In genomic region chr18:15198116-15198389, GRCh38 we compare ENCODE assay signal across 20 cellular contexts.
DNase-seq lines count a peak whose midpoint lies in the region; TF ChIP-seq lines count a peak whose summit lies in the region.
"Had no signal": no experiment of that assay in that cellular context is flagged by ENCODE, and none has a peak within 500 bp of the region (broad histone marks: within the 10 kb centered on the region; RNA-seq: fewer than 3 reads in every experiment).

No MANE protein-coding gene starts in this region.

- H3K27me3 Mint-ChIP-seq in endodermal cell (ENCODE audit: insufficient read depth), result no peaks in the 10 kb centered on the region

- H3K9me3 ChIP-seq in endodermal cell (ENCODE audit: control insufficient read depth, low read length), result peaks cover 32% of the 10 kb centered on the region
- H3K9me3 ChIP-seq: colonic mucosa had no signal

- no peaks in the 10 kb centered on the region for H3K27me3 ChIP-seq in endodermal cell (ENCODE audit: control insufficient read depth, insufficient read depth, low read length, poor library complexity, severe bottlenecking)

- DNase-seq in NCI-H748 (lab: John Stamatoyannopoulos, UW; ENCODE audit: unreplicated experiment) (peak; percentile 65), NCI-H748 treated with DMSO at 0.1 percent for 48 hours (lab: John Stamatoyannopoulos, UW) (no peak), LNCaP clone FGC (ENCODE audit: low read depth) (no peak), globus pallidus (ENCODE audit: low spot score) (peak; percentile 7), superior temporal gyrus (ENCODE audit: extremely low spot score) (peak; percentile 8), endodermal cell (no peak), cerebellum (ENCODE audit: low spot score) (no peak)
- no peak for DNase-seq in activated CD8-positive, alpha-beta memory T cell treated with anti-CD3 and anti-CD28 coated beads, Interleukin-2, amount 50 U/mL, for 48 hours
- DNase-seq: activated CD4-positive, alpha-beta memory T cell treated with anti-CD3 and anti-CD28 coated beads, Interleukin-2, amount 10 ng/mL, durations not matched to agents 7 days and 5 days; amniotic stem cell; CD4-positive, alpha-beta T cell; colonic mucosa; GOT3; islet precursor cell; KBM-7; NCI-H1092; NCI-H2107; stimulated activated CD4-positive, alpha-beta T cell treated with anti-CD3 and anti-CD28 coated beads, Interleukin-2, amount 100 ng/mL, for 48 hours; tibial artery had no signal

- 89 to 93% methylated on average over 12 to 30 of the region's 30 CpGs for WGBS in endodermal cell (ENCODE audit: insufficient coverage in 1 of 2, insufficient read length in 1 of 2), 2 experiments

- peaks cover 2% of the 10 kb centered on the region for H3K36me3 Mint-ChIP-seq in endodermal cell (ENCODE audit: low read depth)

- H3K4me1 ChIP-seq in endodermal cell (ENCODE audit: control insufficient read depth, insufficient read depth, low read length), result no peaks in the 10 kb centered on the region
- H3K4me1 ChIP-seq: colonic mucosa had no signal

- H3K36me3 ChIP-seq in endodermal cell (ENCODE audit: control insufficient read depth, insufficient read depth, low read length), result no peaks in the 10 kb centered on the region
- H3K36me3 ChIP-seq: colonic mucosa, tibial artery had no signal

- TF ChIP-seq CTCF in LNCaP clone FGC (IDR thresholded peaks at IDR 0.05; ENCODE audit: control insufficient read depth, extremely low read depth, insufficient read depth) (no peak), endodermal cell (conservative IDR thresholded peaks at IDR 0.05) (no peak)

- H3K4me3 ChIP-seq in LNCaP clone FGC (ENCODE audit: low read depth, low read length) (peak overlapping the region; percentile 39), endodermal cell (ENCODE audit: low read length) (no peak overlapping the region)
- H3K4me3 ChIP-seq: colonic mucosa had no signal

- H3K9ac ChIP-seq in endodermal cell (ENCODE audit: extremely low read depth, low read length, poor library complexity, severe bottlenecking), result no peak overlapping the region

- H3K4me3 Mint-ChIP-seq in endodermal cell, result no peak overlapping the region
- H3K4me3 Mint-ChIP-seq: activated CD4-positive, alpha-beta memory T cell treated with anti-CD3 and anti-CD28 coated beads, Interleukin-2, amount 10 ng/mL, durations not matched to agents 7 days and 5 days; activated T-helper 1 cell treated with anti-CD3 and anti-CD28 coated beads, Interleukin-12 subunit alpha, Interleukin-12 subunit beta, Interleukin-2, Interleukin-4 antibody, amounts not matched to agents 30 ng/mL and 10 ng/mL and 1 ng/mL, durations not matched to agents 14 hours and 24 hours and 36 hours; CD4-positive, alpha-beta T cell had no signal

- no peaks in the 10 kb centered on the region for H3K4me1 Mint-ChIP-seq in endodermal cell
- H3K4me1 Mint-ChIP-seq: activated CD4-positive, alpha-beta memory T cell treated with anti-CD3 and anti-CD28 coated beads, Interleukin-2, amount 10 ng/mL, durations not matched to agents 7 days and 5 days had no signal

- H3K9me3 Mint-ChIP-seq in endodermal cell, result peaks cover 49% of the 10 kb centered on the region
- H3K9me3 Mint-ChIP-seq: activated CD4-positive, alpha-beta memory T cell treated with anti-CD3 and anti-CD28 coated beads, Interleukin-2, amount 10 ng/mL, durations not matched to agents 7 days and 5 days; CD4-positive, alpha-beta T cell had no signal

- no peak overlapping the region for H3K27ac Mint-ChIP-seq in endodermal cell
- H3K27ac Mint-ChIP-seq: activated CD4-positive, alpha-beta memory T cell treated with anti-CD3 and anti-CD28 coated beads, Interleukin-2, amount 10 ng/mL, durations not matched to agents 7 days and 5 days; activated T-helper 1 cell treated with anti-CD3 and anti-CD28 coated beads, Interleukin-12 subunit alpha, Interleukin-12 subunit beta, Interleukin-2, Interleukin-4 antibody, amounts not matched to agents 30 ng/mL and 10 ng/mL and 1 ng/mL, durations not matched to agents 14 hours and 24 hours and 36 hours; CD4-positive, alpha-beta T cell had no signal

- no peak overlapping the region for H3K27ac ChIP-seq in endodermal cell (ENCODE audit: low read depth, low read length)
- H3K27ac ChIP-seq: colonic mucosa, tibial artery had no signal

Comparison
In these comparisons a context has a peak if more than half of its experiments do, and no peak if none do; other contexts are left out.
1. DNase-seq: peak in NCI-H748 (single experiment), globus pallidus (single experiment) and superior temporal gyrus (single experiment); none in NCI-H748 treated with DMSO at 0.1 percent for 48 hours (single experiment), LNCaP clone FGC (single experiment), activated CD8-positive, alpha-beta memory T cell treated with anti-CD3 and anti-CD28 coated beads, Interleukin-2, amount 50 U/mL, for 48 hours (single experiment), endodermal cell (single experiment) and cerebellum (single experiment).